Comparison of ENCODE assay signal across 35 cellular contexts in the genomic region with DNA sequence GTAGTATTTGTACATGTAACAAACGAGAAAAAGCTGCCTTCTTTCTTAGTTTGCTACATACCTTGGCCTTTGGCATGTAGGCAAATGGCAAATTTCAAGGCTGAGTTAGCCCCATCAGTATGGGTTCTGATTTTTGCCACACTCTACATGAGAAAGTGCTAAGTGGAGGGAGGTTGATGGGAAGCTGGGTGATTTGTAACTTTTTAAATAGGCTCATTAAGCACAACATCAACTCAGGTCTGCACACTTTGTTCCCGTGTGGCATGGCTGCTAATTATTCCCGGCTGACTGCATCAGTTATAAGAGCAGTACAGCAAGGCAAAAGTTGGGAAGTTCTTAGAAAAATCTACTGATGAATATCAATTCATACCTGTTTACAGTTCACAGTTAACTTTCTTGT.
"Had no signal": no experiment of that assay in that cellular context is flagged by ENCODE, and none has a peak within 500 bp of the region (broad histone marks: within the 10 kb centered on the region; RNA-seq: fewer than 3 reads in every experiment).

No MANE protein-coding gene starts in this region.

- H3K9ac ChIP-seq: KMS-11 had no signal

- H3K9me3 ChIP-seq: MG63 had no signal

- H3K4me2 ChIP-seq: KMS-11 had no signal

- H3K27ac ChIP-seq: KMS-11 had no signal

- H3K36me3 ChIP-seq: MG63 had no signal

- DNase-seq: Karpas-422, Kasumi-1, KBM-7, KG1, MG63, MM.1S, MV-4-11, NCI-H1048, NCI-H1092, NCI-H1092 treated with DMSO at 0.1 percent for 48 hours, NCI-H1105, NCI-H1417, NCI-H1417 treated with DMSO at 0.1 percent for 48 hours, NCI-H1436, NCI-H1436 treated with DMSO at 0.1 percent for 48 hours, NCI-H146, NCI-H1694, NCI-H1694 treated with DMSO at 0.1 percent for 48 hours, NCI-H187, NCI-H187 treated with DMSO at 0.1 percent for 48 hours, NCI-H1930, NCI-H2029, NCI-H2029 treated with DMSO at 0.1 percent for 48 hours, NCI-H2081, NCI-H2081 treated with DMSO at 0.1 percent for 48 hours, NCI-H2107, NCI-H2171, NCI-H2171 treated with DMSO at 0.1 percent for 48 hours, NCI-H2227 treated with DMSO at 0.1 percent for 48 hours, NCI-H226, NCI-H345, NCI-H446, NCI-H446 treated with DMSO at 0.1 percent for 48 hours, NCI-H510A had no signal

- H3K4me3 ChIP-seq: MG63 had no signal
